14 cellular contexts compared by ENCODE assay signal in genomic region chr12:57152408-57153038, GRCh38. TPM values are rescaled to one million over a fixed set of nuclear protein-coding genes. Genes with fewer than 3 reads are reported as not detected.
DNase-seq lines count a peak whose midpoint lies in the region; ATAC-seq and TF ChIP-seq lines count a peak whose summit lies in the region.
"Had no signal": no experiment of that assay in that cellular context is flagged by ENCODE, and none has a peak within 500 bp of the region (broad histone marks: within the 10 kb centered on the region; RNA-seq: fewer than 3 reads in every experiment).

No MANE protein-coding gene starts in this region.

- intact Hi-C loops in tibial artery (cut with DNase I; ENCODE audit: low total_unique reads): no loop called here

- DNase-seq in coronary artery (ENCODE audit: low spot score) (no peak), medulla oblongata (ENCODE audit: extremely low spot score) (peak; percentile 85), tibial artery (peak; percentile 88 to 89), mesenteric fat pad (ENCODE audit: low spot score) (no peak), superior temporal gyrus (ENCODE audit: extremely low spot score) (no peak), NCI-H2029 treated with DMSO at 0.1 percent for 48 hours (lab: John Stamatoyannopoulos, UW) (no peak)
- DNase-seq: activated effector memory CD4-positive, alpha-beta T cell treated with Interleukin-2 at 50 U/mL for 16 hours; GDM1; NCI-H774; stimulated activated CD4-positive, alpha-beta T cell treated with anti-CD3 and anti-CD28 coated beads, Interleukin-4, amount 100 ng/mL, for 4 hours had no signal

- H3K9ac ChIP-seq in HUES64 (ENCODE audit: low read depth, low read length): peak overlapping the region; percentile 35; the same call in 1 of the 2 replicates

- H3K27ac ChIP-seq in HUES64 (ENCODE audit: low read depth, low read length) (no peak overlapping the region), coronary artery (peak overlapping the region; percentile 84 to 87), tibial artery (peak overlapping the region; percentile 73 to 85)

- peaks cover 90% of the 10 kb centered on the region for H3K36me3 ChIP-seq in HUES64 (ENCODE audit: insufficient read depth, low read length)
- H3K36me3 ChIP-seq in tibial artery: peaks cover 37 to 47% (median 43%) of the 10 kb centered on the region in 3 donors

- H3K9me3 ChIP-seq in HUES64 (ENCODE audit: insufficient read depth, low read depth, low read length) (no peaks in the 10 kb centered on the region), tibial artery (no peaks in the 10 kb centered on the region)

- ATAC-seq in GM18907 (IDR thresholded peaks at IDR 0.05; ENCODE audit: unreplicated experiment): no peak
- ATAC-seq: K562 had no signal

- H3K27me3 ChIP-seq in HUES64 (ENCODE audit: insufficient read depth, low read length) (no peaks in the 10 kb centered on the region), tibial artery (no peaks in the 10 kb centered on the region)

- H3K4me3 ChIP-seq in HUES64 (ENCODE audit: low read length) (no peak overlapping the region), coronary artery (peak overlapping the region; percentile 33), tibial artery (no peak overlapping the region)
- H3K4me3 ChIP-seq: K562 had no signal

- WGBS in HUES64: 88% methylated on average over 6 of the region's 7 CpGs

- H3K4me1 ChIP-seq in HUES64 (ENCODE audit: insufficient read depth, low read length) (peaks cover 2% of the 10 kb centered on the region; the same call in 1 of the 2 replicates), tibial artery (peaks cover 0 to 75% (median 63%) of the 10 kb centered on the region in 4 donors)

- no peak for TF ChIP-seq CTCF in coronary artery (IDR thresholded peaks at IDR 0.05)
- TF ChIP-seq CTCF in tibial artery (IDR thresholded peaks at IDR 0.05): no peak

RNA-seq across cellular contexts. Expression of gene LRP1-AS, which starts 5.1 kb away (rescaled TPM):
- polyA plus RNA-seq in HUES64 (2013, experiment 1 of 2): not detected
- polyA plus RNA-seq in HUES64 (2013, experiment 2 of 2): not detected
- total RNA-seq in mesenteric fat pad: not detected
- total RNA-seq: epithelial cell of proximal tubule, K562 had no signal
- polyA plus RNA-seq: K562 had no signal

RNA-seq across cellular contexts. Expression of gene LRP1, which starts 24.2 kb away (rescaled TPM):
- polyA plus RNA-seq in HUES64 (2013, experiment 1 of 2): 30.2 TPM
- 32.8 TPM for polyA plus RNA-seq in HUES64 (2013, experiment 2 of 2)
- 954 TPM for total RNA-seq in mesenteric fat pad

RNA-seq across cellular contexts. Expression of gene STAT6, which starts 41.4 kb away (rescaled TPM):
- polyA plus RNA-seq in HUES64 (2013, experiment 1 of 2): 24.3 TPM
- polyA plus RNA-seq in HUES64 (2013, experiment 2 of 2): 28.5 TPM
- total RNA-seq in mesenteric fat pad: 164 TPM

Comparison
In these comparisons a context has a peak if more than half of its experiments do, and no peak if none do; other contexts are left out.
1. DNase-seq: peak in medulla oblongata (single experiment) and tibial artery (2 of 2); none in coronary artery (single experiment), mesenteric fat pad (single experiment), superior temporal gyrus (single experiment) and NCI-H2029 treated with DMSO at 0.1 percent for 48 hours (single experiment).